In the genomic region with DNA sequence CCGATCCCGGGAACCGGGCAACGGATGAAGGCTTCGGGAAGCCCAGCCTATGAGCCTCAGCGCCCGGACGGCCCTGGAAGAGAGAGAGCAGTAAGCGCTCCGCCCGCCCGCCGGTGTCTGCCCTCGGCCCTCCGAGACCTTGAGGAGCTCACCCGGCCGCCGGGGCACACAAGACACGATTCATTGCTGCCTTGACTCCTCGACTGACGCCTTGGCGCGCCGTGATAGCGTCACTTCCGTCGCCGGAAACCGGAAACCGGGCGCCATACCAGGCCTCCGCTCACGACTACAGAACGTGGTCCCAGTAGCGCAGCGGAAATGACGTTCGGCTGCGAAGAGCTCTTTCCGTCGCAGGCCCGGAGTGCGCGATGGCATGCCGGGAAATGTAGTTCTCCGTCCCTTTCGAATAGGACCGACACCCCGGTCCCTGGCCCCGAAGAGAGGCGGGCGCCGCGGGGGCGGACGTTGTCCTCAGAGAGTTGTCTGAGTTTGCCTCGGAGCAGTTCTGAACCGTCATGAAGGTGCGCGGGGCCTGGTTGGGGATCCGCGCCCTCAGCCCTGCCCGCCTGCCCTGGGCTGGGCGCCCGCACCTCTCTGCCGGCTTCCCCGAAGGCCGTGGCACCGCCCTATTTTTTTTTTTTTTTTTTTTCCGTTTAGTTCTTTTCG, we compare ENCODE assay signal across 8 cellular contexts. TPM values are rescaled to one million over a fixed set of nuclear protein-coding genes. Genes with fewer than 3 reads are reported as not detected.
DNase-seq lines count a peak whose midpoint lies in the region; ATAC-seq and TF ChIP-seq lines count a peak whose summit lies in the region.

TSS of gene UQCC4 (minus strand) at position 208 of the 666 bp plus-strand sequence. CDS start at position 184, 24 bp downstream.

- H3K4me3 Mint-ChIP-seq in activated naive CD8-positive, alpha-beta T cell treated with anti-CD3 and anti-CD28 coated beads, Interleukin-2, amount 50 U/mL, for 24 hours, result peak within 1 kb of the TSS; percentile 84

- ATAC-seq in HG02759 (IDR thresholded peaks at IDR 0.05; ENCODE audit: unreplicated experiment), result peak; percentile 95
- ATAC-seq in activated naive CD8-positive, alpha-beta T cell treated with anti-CD3 and anti-CD28 coated beads, Interleukin-2, amount 50 U/mL, for 24 hours, result peak; percentile 94
- peak; percentile 99 for ATAC-seq in Right ventricle myocardium superior (ENCODE audit: poor library complexity)

- intact Hi-C loops in Right ventricle myocardium superior (cut with DNase I) (no loop called here), transverse colon (cut with DNase I; ENCODE audit: low total_unique reads) (no loop called here)

- TF ChIP-seq EP300 in transverse colon (IDR thresholded peaks at IDR 0.05; ENCODE audit: low read depth), result peak; percentile 83

- TF ChIP-seq POLR2A in transverse colon (IDR thresholded peaks at IDR 0.05), result peak; percentile 76

- peak within 1 kb of the TSS; percentile 86 for H3K27ac ChIP-seq in parathyroid adenoma
- H3K27ac ChIP-seq in transverse colon, result peak within 1 kb of the TSS; percentile 94 to 97 (median 96)

- H3K4me1 ChIP-seq in parathyroid adenoma (peaks cover 7% of the 10 kb centered on the region), transverse colon (peaks cover 7 to 27% (median 18%) of the 10 kb centered on the region in 4 donors)

- TF ChIP-seq CTCF in GM12864 (IDR thresholded peaks at IDR 0.05; ENCODE audit: low read depth, low read length, missing control alignments) (no peak), parathyroid adenoma (IDR thresholded peaks at IDR 0.05) (no peak), transverse colon (IDR thresholded peaks at IDR 0.05) (no peak)

- in situ Hi-C loops in transverse colon (cut with MboI; ENCODE audit: low pct_ligation_motif_present in 1 of 4, low pct_unique_long_range_greater_than_20kb in 1 of 4, low sequenced_read_pairs in 3 of 4), result no loop called here

- no peaks in the 10 kb centered on the region for H3K36me3 ChIP-seq in parathyroid adenoma (ENCODE audit: control insufficient read depth, insufficient read depth, low read length)
- H3K36me3 ChIP-seq in transverse colon, result no peaks in the 10 kb centered on the region

- peak within 1 kb of the TSS; percentile 91 for H3K4me2 ChIP-seq in parathyroid adenoma (ENCODE audit: low read length)

- peak within 1 kb of the TSS; percentile 93 for H2AFZ ChIP-seq in parathyroid adenoma

- no peaks in the 10 kb centered on the region for H3K36me3 Mint-ChIP-seq in activated naive CD8-positive, alpha-beta T cell treated with anti-CD3 and anti-CD28 coated beads, Interleukin-2, amount 50 U/mL, for 24 hours (ENCODE audit: low read depth)

- peak within 1 kb of the TSS; percentile 13 for H3K9ac ChIP-seq in parathyroid adenoma

- no peaks in the 10 kb centered on the region for H3K9me3 ChIP-seq in parathyroid adenoma (ENCODE audit: control insufficient read depth, low read length)
- H3K9me3 ChIP-seq in transverse colon, result no peaks in the 10 kb centered on the region

- DNase-seq in GM12864 (ENCODE audit: low read depth) (peak; percentile 98), NCI-H1417 (lab: John Stamatoyannopoulos, UW) (peak; percentile 97 to 100 (median 99)), SW 1271 (lab: John Stamatoyannopoulos, UW) (peak; percentile 73 to 93), Right ventricle myocardium superior (peak; percentile 99), transverse colon (peak; percentile 99)
- DNase-seq in activated naive CD8-positive, alpha-beta T cell treated with anti-CD3 and anti-CD28 coated beads, Interleukin-2, amount 50 U/mL, for 24 hours, result peak; percentile 100

- no peaks in the 10 kb centered on the region for H3K9me3 Mint-ChIP-seq in activated naive CD8-positive, alpha-beta T cell treated with anti-CD3 and anti-CD28 coated beads, Interleukin-2, amount 50 U/mL, for 24 hours

- H3K27me3 Mint-ChIP-seq in activated naive CD8-positive, alpha-beta T cell treated with anti-CD3 and anti-CD28 coated beads, Interleukin-2, amount 50 U/mL, for 24 hours, result peaks cover 2% of the 10 kb centered on the region

- peaks cover 7% of the 10 kb centered on the region for H3K79me2 ChIP-seq in parathyroid adenoma

- H3K4me1 Mint-ChIP-seq in activated naive CD8-positive, alpha-beta T cell treated with anti-CD3 and anti-CD28 coated beads, Interleukin-2, amount 50 U/mL, for 24 hours, result peaks cover 41% of the 10 kb centered on the region

- 0% methylated on average over 66 of the region's 71 CpGs; no CpG with 5 or more reads in 1 of the 2 donors for WGBS in transverse colon (ENCODE audit: low coverage in 1 of 2), 2 donors

- no peaks in the 10 kb centered on the region for H3K27me3 ChIP-seq in parathyroid adenoma (ENCODE audit: control insufficient read depth, insufficient read depth, low read length)
- no peaks in the 10 kb centered on the region for H3K27me3 ChIP-seq in transverse colon

- peak within 1 kb of the TSS; percentile 99 for H3K4me3 ChIP-seq in GM12864 (ENCODE audit: low read depth, low read length)
- H3K4me3 ChIP-seq in parathyroid adenoma (ENCODE audit: low read depth, low read length), result peak within 1 kb of the TSS; percentile 96
- peak within 1 kb of the TSS; percentile 60 to 94 (median 74) for H3K4me3 ChIP-seq in transverse colon

- H3K27ac Mint-ChIP-seq in activated naive CD8-positive, alpha-beta T cell treated with anti-CD3 and anti-CD28 coated beads, Interleukin-2, amount 50 U/mL, for 24 hours, result peak within 1 kb of the TSS; percentile 93

RNA-seq across cellular contexts. Expression of gene UQCC4, which starts in this region (rescaled TPM):
- total RNA-seq in Right ventricle myocardium superior (14.7 TPM), transverse colon (10 to 100 TPM in 2 of 4 donors, 1 to 10 TPM in 1, not detected in 1; 1.2 to 13.2 (median 13.2) TPM)

Comparison
In these comparisons a context has a peak if more than half of its experiments do, and no peak if none do; other contexts are left out.
1. Peak in every context shown above with its lines: DNase-seq, ATAC-seq, H3K4me3 ChIP-seq and H3K27ac ChIP-seq.